1 cellular context compared by ENCODE assay signal in the genomic region with DNA sequence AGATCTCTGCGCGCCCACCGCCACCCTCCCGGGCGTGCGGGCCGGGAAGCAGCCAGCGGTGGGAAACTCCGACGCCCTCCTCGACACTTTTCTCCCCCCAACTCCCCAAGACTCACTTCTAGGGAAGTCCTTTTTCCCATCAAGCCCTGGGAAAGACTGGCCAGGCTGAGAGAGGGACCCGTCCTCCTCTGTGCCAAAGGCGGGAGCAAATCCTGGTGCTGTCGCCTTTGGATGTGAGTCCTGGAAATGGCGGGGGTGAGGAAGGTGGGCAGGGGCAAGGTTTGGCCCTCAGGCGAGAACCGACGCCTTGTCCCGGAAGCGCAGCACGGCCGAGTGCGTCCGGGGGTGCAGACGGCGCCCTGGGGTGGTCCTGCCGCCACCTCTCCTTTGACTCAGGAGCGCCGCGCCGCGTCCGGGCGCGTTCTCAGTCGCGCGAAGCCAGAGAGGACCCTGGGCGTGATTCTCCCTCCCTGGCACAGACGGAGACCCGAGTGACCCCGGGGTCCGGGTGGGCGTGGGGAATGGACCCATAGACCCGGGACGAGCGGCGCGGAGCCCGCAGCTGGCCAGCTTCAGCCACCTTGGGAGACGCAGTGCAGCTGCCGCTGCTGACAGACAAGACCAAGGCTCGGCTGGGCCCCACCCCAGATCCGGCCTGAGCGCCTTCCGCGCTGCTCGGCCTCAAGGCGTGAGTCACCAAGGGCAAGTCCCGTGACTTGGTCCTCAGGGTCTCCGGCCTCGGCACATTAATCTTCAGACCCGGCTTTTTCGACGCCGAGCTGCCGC.
A peak's percentile ranks its signal among the peaks of the same experiment; 100 is the strongest.
TF ChIP-seq lines count a peak whose summit lies in the region.

No MANE protein-coding gene starts in this region.

TF ChIP-seq in HepG2, 621 proteins besides CTCF, POLR2A, EP300 and RAD21 (continued from another document and continues in another):
- no peak for TF ChIP-seq AGO1 (IDR thresholded peaks at IDR 0.05; ENCODE audit: low read depth, low read length, poor library complexity, severe bottlenecking)
- no peak for TF ChIP-seq SUZ12 (IDR thresholded peaks at IDR 0.05; ENCODE audit: low read depth, low read length)
- TF ChIP-seq ZNF205 (CRISPR knock-in tag; IDR thresholded peaks at IDR 0.05) = no peak; the same call in 1 of the 2 replicates
- peak; percentile 63 for TF ChIP-seq NR1H2 (CRISPR knock-in tag; IDR thresholded peaks at IDR 0.05; ENCODE audit: borderline replicate concordance, low read depth)
- TF ChIP-seq ZNF556 (CRISPR knock-in tag; IDR thresholded peaks at IDR 0.05; ENCODE audit: borderline replicate concordance) = no peak; the same call in 1 of the 2 replicates
- 0 out of 2 replicates have a peak, but pooled peaks have one; percentile 8 for TF ChIP-seq ZFP1 (CRISPR knock-in tag; IDR thresholded peaks at IDR 0.05)
- TF ChIP-seq HMGXB3 (CRISPR knock-in tag; IDR thresholded peaks at IDR 0.05; ENCODE audit: borderline replicate concordance) = no peak
- peak; percentile 37; the same call in 1 of the 2 replicates for TF ChIP-seq POGZ (CRISPR knock-in tag; IDR thresholded peaks at IDR 0.05)
- TF ChIP-seq, protein P1, sequence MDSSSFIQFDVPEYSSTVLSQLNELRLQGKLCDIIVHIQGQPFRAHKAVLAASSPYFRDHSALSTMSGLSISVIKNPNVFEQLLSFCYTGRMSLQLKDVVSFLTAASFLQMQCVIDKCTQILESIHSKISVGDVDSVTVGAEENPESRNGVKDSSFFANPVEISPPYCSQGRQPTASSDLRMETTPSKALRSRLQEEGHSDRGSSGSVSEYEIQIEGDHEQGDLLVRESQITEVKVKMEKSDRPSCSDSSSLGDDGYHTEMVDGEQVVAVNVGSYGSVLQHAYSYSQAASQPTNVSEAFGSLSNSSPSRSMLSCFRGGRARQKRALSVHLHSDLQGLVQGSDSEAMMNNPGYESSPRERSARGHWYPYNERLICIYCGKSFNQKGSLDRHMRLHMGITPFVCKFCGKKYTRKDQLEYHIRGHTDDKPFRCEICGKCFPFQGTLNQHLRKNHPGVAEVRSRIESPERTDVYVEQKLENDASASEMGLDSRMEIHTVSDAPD (CRISPR knock-in tag; IDR thresholded peaks at IDR 0.05) = peak; percentile 45; the same call in 1 of the 2 replicates
- TF ChIP-seq, protein P2, sequence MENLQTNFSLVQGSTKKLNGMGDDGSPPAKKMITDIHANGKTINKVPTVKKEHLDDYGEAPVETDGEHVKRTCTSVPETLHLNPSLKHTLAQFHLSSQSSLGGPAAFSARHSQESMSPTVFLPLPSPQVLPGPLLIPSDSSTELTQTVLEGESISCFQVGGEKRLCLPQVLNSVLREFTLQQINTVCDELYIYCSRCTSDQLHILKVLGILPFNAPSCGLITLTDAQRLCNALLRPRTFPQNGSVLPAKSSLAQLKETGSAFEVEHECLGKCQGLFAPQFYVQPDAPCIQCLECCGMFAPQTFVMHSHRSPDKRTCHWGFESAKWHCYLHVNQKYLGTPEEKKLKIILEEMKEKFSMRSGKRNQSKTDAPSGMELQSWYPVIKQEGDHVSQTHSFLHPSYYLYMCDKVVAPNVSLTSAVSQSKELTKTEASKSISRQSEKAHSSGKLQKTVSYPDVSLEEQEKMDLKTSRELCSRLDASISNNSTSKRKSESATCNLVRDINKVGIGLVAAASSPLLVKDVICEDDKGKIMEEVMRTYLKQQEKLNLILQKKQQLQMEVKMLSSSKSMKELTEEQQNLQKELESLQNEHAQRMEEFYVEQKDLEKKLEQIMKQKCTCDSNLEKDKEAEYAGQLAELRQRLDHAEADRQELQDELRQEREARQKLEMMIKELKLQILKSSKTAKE (CRISPR knock-in tag; IDR thresholded peaks at IDR 0.05; ENCODE audit: borderline replicate concordance) = peak; percentile 71; the same call in 1 of the 2 replicates
- TF ChIP-seq JUND (CRISPR knock-in tag; IDR thresholded peaks at IDR 0.05) = peak; percentile 55; the same call in 1 of the 2 replicates
- TF ChIP-seq ZNF761 (CRISPR knock-in tag; conservative IDR thresholded peaks at IDR 0.05) = no peak; the same call in 1 of the 2 replicates
- TF ChIP-seq ZNF598 (CRISPR knock-in tag; IDR thresholded peaks at IDR 0.05; ENCODE audit: borderline replicate concordance) = 0 out of 2 replicates have a peak, but pooled peaks have one; percentile 22
- no peak for TF ChIP-seq HMG20A (CRISPR knock-in tag; IDR thresholded peaks at IDR 0.05; ENCODE audit: borderline replicate concordance)
- peak; percentile 75; the same call in 1 of the 2 replicates for TF ChIP-seq ZNF451 (CRISPR knock-in tag; IDR thresholded peaks at IDR 0.05)
- no peak for TF ChIP-seq ZFP37 (CRISPR knock-in tag; IDR thresholded peaks at IDR 0.05; ENCODE audit: borderline replicate concordance)
- TF ChIP-seq, protein P3, sequence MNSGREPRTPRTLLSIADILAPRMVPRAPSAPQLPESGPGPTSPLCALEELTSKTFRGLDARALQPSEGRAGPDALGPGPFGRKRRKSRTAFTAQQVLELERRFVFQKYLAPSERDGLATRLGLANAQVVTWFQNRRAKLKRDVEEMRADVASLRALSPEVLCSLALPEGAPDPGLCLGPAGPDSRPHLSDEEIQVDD (CRISPR knock-in tag; IDR thresholded peaks at IDR 0.05; ENCODE audit: borderline replicate concordance) = no peak; the same call in 1 of the 2 replicates
- peak; percentile 10; the same call in 1 of the 2 replicates for TF ChIP-seq TFDP1 (CRISPR knock-in tag; IDR thresholded peaks at IDR 0.05; ENCODE audit: borderline replicate concordance)
- peak; percentile 54; the same call in 1 of the 2 replicates for TF ChIP-seq ZSCAN20 (CRISPR knock-in tag; IDR thresholded peaks at IDR 0.05; ENCODE audit: borderline replicate concordance)
- TF ChIP-seq, protein P4, sequence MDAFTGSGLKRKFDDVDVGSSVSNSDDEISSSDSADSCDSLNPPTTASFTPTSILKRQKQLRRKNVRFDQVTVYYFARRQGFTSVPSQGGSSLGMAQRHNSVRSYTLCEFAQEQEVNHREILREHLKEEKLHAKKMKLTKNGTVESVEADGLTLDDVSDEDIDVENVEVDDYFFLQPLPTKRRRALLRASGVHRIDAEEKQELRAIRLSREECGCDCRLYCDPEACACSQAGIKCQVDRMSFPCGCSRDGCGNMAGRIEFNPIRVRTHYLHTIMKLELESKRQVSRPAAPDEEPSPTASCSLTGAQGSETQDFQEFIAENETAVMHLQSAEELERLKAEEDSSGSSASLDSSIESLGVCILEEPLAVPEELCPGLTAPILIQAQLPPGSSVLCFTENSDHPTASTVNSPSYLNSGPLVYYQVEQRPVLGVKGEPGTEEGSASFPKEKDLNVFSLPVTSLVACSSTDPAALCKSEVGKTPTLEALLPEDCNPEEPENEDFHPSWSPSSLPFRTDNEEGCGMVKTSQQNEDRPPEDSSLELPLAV (CRISPR knock-in tag; conservative IDR thresholded peaks at IDR 0.05; ENCODE audit: low read depth) = no peak
- peak; percentile 21 for TF ChIP-seq NCOA2 (CRISPR knock-in tag; IDR thresholded peaks at IDR 0.05)
- 0 out of 2 replicates have a peak, but pooled peaks have one; percentile 25 for TF ChIP-seq SATB2 (CRISPR knock-in tag; IDR thresholded peaks at IDR 0.05)
- no peak for TF ChIP-seq MYNN (CRISPR knock-in tag; IDR thresholded peaks at IDR 0.05; ENCODE audit: low read depth)
- no peak; the same call in 1 of the 2 replicates for TF ChIP-seq ZNF318 (CRISPR knock-in tag; IDR thresholded peaks at IDR 0.05)
- peak; percentile 81; the same call in 1 of the 2 replicates for TF ChIP-seq KLF15 (CRISPR knock-in tag; IDR thresholded peaks at IDR 0.05; ENCODE audit: borderline replicate concordance)
- peak; percentile 80; the same call in 1 of the 2 replicates for TF ChIP-seq ZNF317 (CRISPR knock-in tag; IDR thresholded peaks at IDR 0.05)
- TF ChIP-seq ZNF614 (CRISPR knock-in tag; IDR thresholded peaks at IDR 0.05; ENCODE audit: borderline replicate concordance) = peak; percentile 48; the same call in 1 of the 2 replicates
- TF ChIP-seq, protein P5, sequence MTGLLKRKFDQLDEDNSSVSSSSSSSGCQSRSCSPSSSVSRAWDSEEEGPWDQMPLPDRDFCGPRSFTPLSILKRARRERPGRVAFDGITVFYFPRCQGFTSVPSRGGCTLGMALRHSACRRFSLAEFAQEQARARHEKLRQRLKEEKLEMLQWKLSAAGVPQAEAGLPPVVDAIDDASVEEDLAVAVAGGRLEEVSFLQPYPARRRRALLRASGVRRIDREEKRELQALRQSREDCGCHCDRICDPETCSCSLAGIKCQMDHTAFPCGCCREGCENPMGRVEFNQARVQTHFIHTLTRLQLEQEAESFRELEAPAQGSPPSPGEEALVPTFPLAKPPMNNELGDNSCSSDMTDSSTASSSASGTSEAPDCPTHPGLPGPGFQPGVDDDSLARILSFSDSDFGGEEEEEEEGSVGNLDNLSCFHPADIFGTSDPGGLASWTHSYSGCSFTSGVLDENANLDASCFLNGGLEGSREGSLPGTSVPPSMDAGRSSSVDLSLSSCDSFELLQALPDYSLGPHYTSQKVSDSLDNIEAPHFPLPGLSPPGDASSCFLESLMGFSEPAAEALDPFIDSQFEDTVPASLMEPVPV (CRISPR knock-in tag; IDR thresholded peaks at IDR 0.05) = no peak; the same call in 1 of the 2 replicates
